1 cellular context compared by ENCODE assay signal in genomic region chr7:99090811-99091582, GRCh38.
TF ChIP-seq lines count a peak whose summit lies in the region.

No MANE protein-coding gene starts in this region.

TF ChIP-seq in SK-N-SH treated with all-trans-retinoic acid at 6 μM for 48 hours, 23 proteins besides CTCF, POLR2A, EP300 and RAD21 (continued from another document):
- TF ChIP-seq POU6F1 (CRISPR knock-in tag; IDR thresholded peaks at IDR 0.05; ENCODE audit: borderline replicate concordance, low read depth), result no peak
- TF ChIP-seq PATZ1 (CRISPR knock-in tag; IDR thresholded peaks at IDR 0.05; ENCODE audit: borderline replicate concordance), result no peak
- no peak for TF ChIP-seq ZFP3 (CRISPR knock-in tag; IDR thresholded peaks at IDR 0.05)
- no peak for TF ChIP-seq TOX (CRISPR knock-in tag; IDR thresholded peaks at IDR 0.05; ENCODE audit: borderline replicate concordance)
- no peak for TF ChIP-seq GLIS3 (CRISPR knock-in tag; IDR thresholded peaks at IDR 0.05)
- TF ChIP-seq RARB (CRISPR knock-in tag; IDR thresholded peaks at IDR 0.05), result no peak
- TF ChIP-seq ISL1 (CRISPR knock-in tag; IDR thresholded peaks at IDR 0.05), result no peak
- no peak for TF ChIP-seq ZC3H10 (CRISPR knock-in tag; IDR thresholded peaks at IDR 0.05)
- TF ChIP-seq ESRRG (CRISPR knock-in tag; IDR thresholded peaks at IDR 0.05), result no peak
- no peak for TF ChIP-seq ARNTL (CRISPR knock-in tag; IDR thresholded peaks at IDR 0.05; ENCODE audit: borderline replicate concordance, low read depth)
